In the genomic region with DNA sequence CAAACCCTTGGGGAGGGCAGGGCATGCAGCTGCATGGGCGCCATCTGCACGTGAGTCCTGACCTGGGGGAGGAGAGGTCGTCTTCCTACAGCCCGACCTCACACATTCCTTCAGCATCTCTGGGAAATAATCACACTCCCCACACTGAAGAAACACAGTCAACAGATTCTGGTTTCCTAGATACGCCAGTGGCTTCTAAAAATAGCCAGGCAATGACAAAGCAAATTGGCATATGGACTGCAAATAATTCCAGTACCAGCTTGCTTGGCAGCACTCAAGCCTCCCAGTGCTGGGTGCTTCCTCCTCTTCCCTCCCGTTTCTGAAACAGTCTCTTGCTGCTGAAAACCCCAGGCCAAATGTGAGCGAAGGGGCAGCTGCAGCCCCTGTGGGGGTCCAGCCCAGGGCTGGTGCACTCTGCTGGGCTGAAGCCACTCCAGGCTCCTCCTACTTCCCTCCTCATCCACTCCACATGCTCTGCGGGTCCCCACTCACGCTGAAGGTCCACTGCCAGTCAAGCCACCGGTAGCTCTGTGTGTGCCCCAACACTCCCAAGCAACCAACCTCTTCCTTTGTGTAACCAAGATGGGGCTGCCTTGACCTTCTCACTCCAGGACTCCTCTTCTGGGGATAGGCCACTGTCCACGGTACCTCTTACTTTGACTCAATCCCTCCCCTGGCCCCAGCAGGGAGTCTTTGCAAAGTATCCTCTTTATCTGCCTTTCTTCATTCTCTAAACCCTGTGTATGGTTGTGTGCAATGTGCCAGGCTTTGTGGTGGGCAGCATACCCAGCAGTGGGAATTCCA, we compare ENCODE assay signal across 8 cellular contexts.
DNase-seq lines count a peak whose midpoint lies in the region; ATAC-seq and TF ChIP-seq lines count a peak whose summit lies in the region.

No MANE protein-coding gene starts in this region.

- TF ChIP-seq EP300 in neural cell (conservative IDR thresholded peaks at IDR 0.05; ENCODE audit: poor library complexity, severe bottlenecking): peak; percentile 60

- H3K27ac ChIP-seq in C4-2B: peak overlapping the region; percentile 56
- H3K27ac ChIP-seq in cingulate gyrus (ENCODE audit: low read depth, low read length): peak overlapping the region; percentile 93
- peak overlapping the region; percentile 48 for H3K27ac ChIP-seq in neural cell (ENCODE audit: low read length)

- H4K20me1 ChIP-seq in neural cell (ENCODE audit: insufficient read depth): no peaks in the 10 kb centered on the region

- H3K9ac ChIP-seq in neural cell (ENCODE audit: low read length): peak overlapping the region; percentile 40

- H3F3A ChIP-seq in neural cell (ENCODE audit: insufficient read depth, low read length, poor library complexity, severe bottlenecking): no peaks in the 10 kb centered on the region

- no peaks in the 10 kb centered on the region for H3K79me2 ChIP-seq in neural cell (replicated peaks; ENCODE audit: insufficient read depth, low read length)

- no peak for TF ChIP-seq CTCF in C4-2B (conservative IDR thresholded peaks at IDR 0.05)
- TF ChIP-seq CTCF in neural cell (IDR thresholded peaks at IDR 0.05; ENCODE audit: poor library complexity, severe bottlenecking): no peak

- H3K9me2 ChIP-seq in neural cell (ENCODE audit: insufficient read depth, low read length): no peaks in the 10 kb centered on the region

- DNase-seq in NCI-H2107 (lab: John Stamatoyannopoulos, UW): peak; percentile 33
- no peak for DNase-seq in D341Med (ENCODE audit: low spot score)
- DNase-seq in effector CD4-positive, alpha-beta T cell: no peak

- H3K27me3 ChIP-seq in neural cell (ENCODE audit: insufficient read depth, low read depth, low read length): no peaks in the 10 kb centered on the region

- no peak for TF ChIP-seq RAD21 in neural cell (conservative IDR thresholded peaks at IDR 0.05)

- H3K4me2 ChIP-seq in neural cell (ENCODE audit: low read length): no peak overlapping the region

- H3K9me3 ChIP-seq in neural cell (ENCODE audit: low read length): no peaks in the 10 kb centered on the region

- ATAC-seq in HG03432 (IDR thresholded peaks at IDR 0.05; ENCODE audit: unreplicated experiment): no peak
- no peak for ATAC-seq in HG03457 (IDR thresholded peaks at IDR 0.05; ENCODE audit: unreplicated experiment)

- peak overlapping the region; percentile 15 for H3K4me3 ChIP-seq in neural cell (ENCODE audit: low read length)

- no peak overlapping the region for H2AFZ ChIP-seq in neural cell (ENCODE audit: low read depth, low read length)

- no peaks in the 10 kb centered on the region for H3K36me3 ChIP-seq in neural cell (ENCODE audit: insufficient read depth, low read length)

TF ChIP-seq in neural cell, 6 proteins besides CTCF, POLR2A, EP300 and RAD21:
- TF ChIP-seq, protein P1, sequence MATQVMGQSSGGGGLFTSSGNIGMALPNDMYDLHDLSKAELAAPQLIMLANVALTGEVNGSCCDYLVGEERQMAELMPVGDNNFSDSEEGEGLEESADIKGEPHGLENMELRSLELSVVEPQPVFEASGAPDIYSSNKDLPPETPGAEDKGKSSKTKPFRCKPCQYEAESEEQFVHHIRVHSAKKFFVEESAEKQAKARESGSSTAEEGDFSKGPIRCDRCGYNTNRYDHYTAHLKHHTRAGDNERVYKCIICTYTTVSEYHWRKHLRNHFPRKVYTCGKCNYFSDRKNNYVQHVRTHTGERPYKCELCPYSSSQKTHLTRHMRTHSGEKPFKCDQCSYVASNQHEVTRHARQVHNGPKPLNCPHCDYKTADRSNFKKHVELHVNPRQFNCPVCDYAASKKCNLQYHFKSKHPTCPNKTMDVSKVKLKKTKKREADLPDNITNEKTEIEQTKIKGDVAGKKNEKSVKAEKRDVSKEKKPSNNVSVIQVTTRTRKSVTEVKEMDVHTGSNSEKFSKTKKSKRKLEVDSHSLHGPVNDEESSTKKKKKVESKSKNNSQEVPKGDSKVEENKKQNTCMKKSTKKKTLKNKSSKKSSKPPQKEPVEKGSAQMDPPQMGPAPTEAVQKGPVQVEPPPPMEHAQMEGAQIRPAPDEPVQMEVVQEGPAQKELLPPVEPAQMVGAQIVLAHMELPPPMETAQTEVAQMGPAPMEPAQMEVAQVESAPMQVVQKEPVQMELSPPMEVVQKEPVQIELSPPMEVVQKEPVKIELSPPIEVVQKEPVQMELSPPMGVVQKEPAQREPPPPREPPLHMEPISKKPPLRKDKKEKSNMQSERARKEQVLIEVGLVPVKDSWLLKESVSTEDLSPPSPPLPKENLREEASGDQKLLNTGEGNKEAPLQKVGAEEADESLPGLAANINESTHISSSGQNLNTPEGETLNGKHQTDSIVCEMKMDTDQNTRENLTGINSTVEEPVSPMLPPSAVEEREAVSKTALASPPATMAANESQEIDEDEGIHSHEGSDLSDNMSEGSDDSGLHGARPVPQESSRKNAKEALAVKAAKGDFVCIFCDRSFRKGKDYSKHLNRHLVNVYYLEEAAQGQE (IDR thresholded peaks at IDR 0.05; ENCODE audit: borderline replicate concordance): peak; percentile 27
- no peak for TF ChIP-seq POLR2AphosphoS5 (IDR thresholded peaks at IDR 0.05)
